ENCODE assay signal across 26 cellular contexts in the genomic region with DNA sequence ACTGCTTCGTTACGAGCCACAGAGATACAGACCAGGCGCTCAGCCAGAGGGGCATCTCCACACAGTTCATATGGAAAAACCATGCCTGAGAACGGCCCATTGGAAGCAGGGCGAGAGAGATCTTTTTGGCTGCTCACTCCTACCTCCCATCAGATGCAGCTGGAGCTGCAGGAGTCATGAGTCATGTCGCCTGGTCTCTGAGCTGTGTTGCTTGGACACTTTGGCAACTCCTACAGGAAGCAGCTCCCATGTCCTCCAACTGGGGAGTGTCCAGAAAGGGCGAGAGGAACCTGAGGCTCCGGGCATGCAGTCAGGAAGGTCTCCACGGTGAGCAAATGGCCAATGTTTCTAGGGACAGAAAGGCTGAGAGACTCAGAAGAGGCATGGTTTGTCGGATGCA. TPM values are rescaled to one million over a fixed set of nuclear protein-coding genes. Genes with fewer than 3 reads are reported as not detected.
DNase-seq lines count a peak whose midpoint lies in the region; ATAC-seq and TF ChIP-seq lines count a peak whose summit lies in the region.
"Had no signal": no experiment of that assay in that cellular context is flagged by ENCODE, and none has a peak within 500 bp of the region (broad histone marks: within the 10 kb centered on the region; RNA-seq: fewer than 3 reads in every experiment).

No MANE protein-coding gene starts in this region.

- no peaks in the 10 kb centered on the region for H3K4me1 ChIP-seq in PC-9 (replicated peaks; ENCODE audit: insufficient read depth)
- H3K4me1 ChIP-seq: parathyroid adenoma, SJCRH30 had no signal

- H4K20me1 ChIP-seq in PC-9 (ENCODE audit: insufficient read depth), result no peaks in the 10 kb centered on the region
- H4K20me1 ChIP-seq: BLaER1 treated with 17β-estradiol and CSF1 and Interleukin-3, amounts not matched to agents 10 nM and 100 nM had no signal

- no peak overlapping the region for H3K27ac ChIP-seq in PC-9
- H3K27ac ChIP-seq: BLaER1 treated with 17β-estradiol and CSF1 and Interleukin-3, amounts not matched to agents 10 nM and 100 nM; KMS-11; parathyroid adenoma; SJCRH30 had no signal

- no peaks in the 10 kb centered on the region for H3K9me2 ChIP-seq in PC-9 (ENCODE audit: insufficient read depth)

- POLR2A ChIA-PET in PC-9 (lab: Charles Lee; ENCODE audit: unreplicated experiment), result no interaction called here

- no peaks in the 10 kb centered on the region for H3K9me3 ChIP-seq in PC-9 (ENCODE audit: insufficient read depth, low read depth)
- H3K9me3 ChIP-seq: Caco-2, SJCRH30 had no signal

- peak overlapping the region; percentile 27; the same call in 1 of the 2 replicates for H3K4me2 ChIP-seq in PC-9
- H3K4me2 ChIP-seq: KMS-11, smooth muscle cell had no signal

- TF ChIP-seq CTCF in PC-9 (conservative IDR thresholded peaks at IDR 0.05) (no peak), GM13976 (IDR thresholded peaks at IDR 0.05; ENCODE audit: borderline replicate concordance, control extremely low read depth, extremely low read depth, insufficient read depth, missing control alignments) (no peak)

- no peak overlapping the region for H3K4me3 ChIP-seq in PC-9
- H3K4me3 ChIP-seq: BLaER1 treated with 17β-estradiol and CSF1 and Interleukin-3, amounts not matched to agents 10 nM and 100 nM; SJCRH30; smooth muscle cell had no signal

- no peaks in the 10 kb centered on the region for H3K36me3 ChIP-seq in PC-9 (ENCODE audit: low read depth)
- H3K36me3 ChIP-seq: BLaER1 treated with 17β-estradiol and CSF1 and Interleukin-3, amounts not matched to agents 10 nM and 100 nM; SJCRH30 had no signal

- BruUV-seq in PC-9 (replicated peaks; lab: Mats Ljungman, UMichigan), result no TSS peak

- no peak overlapping the region for H2AFZ ChIP-seq in PC-9
- H2AFZ ChIP-seq: parathyroid adenoma had no signal

- no peak for ATAC-seq in GM18868 (IDR thresholded peaks at IDR 0.05; ENCODE audit: unreplicated experiment)
- no peak for ATAC-seq in HG02970 (IDR thresholded peaks at IDR 0.05; ENCODE audit: low FRiP score, unreplicated experiment)
- ATAC-seq: activated CD8-positive, alpha-beta memory T cell treated with anti-CD3 and anti-CD28 coated beads, Interleukin-2, amount 10 ng/mL, durations not matched to agents 7 days and 5 days; activated T-cell treated with anti-CD3 and anti-CD28 coated beads, Interleukin-2, amount 50 U/mL, for 72 hours had no signal

- H3K79me2 ChIP-seq in PC-9 (ENCODE audit: low read depth), result no peaks in the 10 kb centered on the region
- H3K79me2 ChIP-seq: parathyroid adenoma had no signal

- no peaks in the 10 kb centered on the region for H3F3A ChIP-seq in PC-9 (ENCODE audit: insufficient read depth, low read depth)

- peaks cover 83% of the 10 kb centered on the region for H3K27me3 ChIP-seq in PC-9 (ENCODE audit: insufficient read depth, low read depth)
- H3K27me3 ChIP-seq: BLaER1 treated with 17β-estradiol and CSF1 and Interleukin-3, amounts not matched to agents 10 nM and 100 nM; SJCRH30 had no signal

- in situ Hi-C loops in GM13976 (cut with MboI; ENCODE audit: low sequenced_read_pairs, unreplicated experiment), result no loop called here

- CTCF ChIA-PET in PC-9 (lab: Charles Lee), result no interaction called here

- DNase-seq in A172 (ENCODE audit: low spot score), result peak; percentile 49
- DNase-seq in GM03348 (ENCODE audit: low spot score), result peak; percentile 33
- peak; percentile 37 to 69 for DNase-seq in PC-9
- DNase-seq in hepatic stellate cell (ENCODE audit: low spot score), result peak; percentile 44
- DNase-seq in GM19240 (ENCODE audit: insufficient read length, low spot score), result no peak
- no peak for DNase-seq in GM13976 (ENCODE audit: low spot score)
- DNase-seq: ACHN; activated B cell treated with CpG ODN at 0.5 μM for 24 hours; activated CD8-positive, alpha-beta memory T cell treated with anti-CD3 and anti-CD28 coated beads, Interleukin-2, amount 10 ng/mL, durations not matched to agents 7 days and 5 days; activated naive CD4-positive, alpha-beta T cell treated with Interleukin-2 at 50 U/mL for 16 hours; activated T-cell treated with anti-CD3 and anti-CD28 coated beads, Interleukin-2, amount 50 U/mL, for 72 hours; Caco-2; DND-41; H7; head of caudate nucleus; NCI-H187 treated with DMSO at 0.1 percent for 48 hours; NCI-H2227 treated with DMSO at 0.1 percent for 48 hours; NCI-H526 treated with DMSO at 0.1 percent for 48 hours; SJCRH30; stimulated activated CD4-positive, alpha-beta T cell treated with anti-CD3 and anti-CD28 coated beads, Interleukin-1b, Interleukin-23, amount 100 ng/mL, for 48 hours had no signal

- intact Hi-C loops in PC-9 (cut with micrococcal nuclease; ENCODE audit: unreplicated experiment), result no loop called here

RNA-seq across cellular contexts. Expression of a gene that starts 24.9 kb away (rescaled TPM):
- total RNA-seq in A172 (2014; rRNA removed; shearing (Covaris generic)), result 106 and 141 TPM in 2 replicates
- 75.7 and 103 TPM in 2 replicates for total RNA-seq in PC-9 (2021)

Comparison
In these comparisons a context has a peak if more than half of its experiments do, and no peak if none do; other contexts are left out.
1. DNase-seq: peak in A172 (single experiment), GM03348 (single experiment), PC-9 (2 of 2) and hepatic stellate cell (single experiment); none in GM19240 (single experiment) and GM13976 (single experiment).